Comparison of ENCODE assay signal across 22 cellular contexts in the genomic region with DNA sequence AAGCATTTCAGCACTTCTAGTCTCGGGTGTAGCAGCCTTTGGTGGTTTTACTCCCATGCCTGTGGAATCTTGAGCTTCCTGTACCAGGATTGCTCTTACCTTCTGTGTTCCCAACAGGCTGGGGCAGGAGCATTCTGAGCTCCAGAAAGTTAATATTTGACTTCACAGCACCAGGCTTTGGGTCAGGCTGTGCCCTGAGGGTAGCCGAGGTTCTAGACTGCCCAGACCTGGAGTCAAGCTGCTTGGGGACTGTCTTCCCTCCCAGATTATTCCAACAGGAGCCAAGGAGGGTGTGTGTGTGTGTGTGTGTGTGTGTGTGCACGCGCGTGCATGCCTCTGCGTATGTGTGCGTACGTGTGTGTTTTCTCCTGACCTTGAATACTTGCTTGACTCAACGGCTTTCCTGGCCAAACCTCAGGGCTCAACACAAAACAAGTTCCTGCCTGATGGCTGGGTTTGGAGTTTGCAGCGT.
DNase-seq lines count a peak whose midpoint lies in the region; ATAC-seq, FAIRE-seq and TF ChIP-seq lines count a peak whose summit lies in the region.
"Had no signal": no experiment of that assay in that cellular context is flagged by ENCODE, and none has a peak within 500 bp of the region (broad histone marks: within the 10 kb centered on the region; RNA-seq: fewer than 3 reads in every experiment).

No MANE protein-coding gene starts in this region.

- ATAC-seq in A549 (peak; percentile 15 to 19; a peak in 4 of 6 replicates), HepG2 (peak; percentile 84), sciatic nerve (peak; percentile 39), GM19395 (IDR thresholded peaks at IDR 0.05; ENCODE audit: unreplicated experiment) (no peak)
- ATAC-seq: GM12878 had no signal

- intact Hi-C loops in endothelial cell of umbilical vein (cut with micrococcal nuclease): no loop called here
- intact Hi-C loops in HepG2 (cut with micrococcal nuclease; ENCODE audit: unreplicated experiment): loop anchor here (2.0 to 5.0 kb wide), 5 partner anchors 36 to 141 kb away; a partner anchor contains a TSS
- intact Hi-C loops in sciatic nerve (cut with DNase I): no loop called here

- H3K9ac ChIP-seq in endothelial cell of umbilical vein (replicated peaks; ENCODE audit: extremely low read depth, insufficient read depth, low read length): no peak overlapping the region
- H3K9ac ChIP-seq in HepG2 (ENCODE audit: insufficient read depth, low read depth, low read length): peak overlapping the region; percentile 60

- H3K4me2 ChIP-seq in A549 (peak overlapping the region; percentile 49), endothelial cell of umbilical vein (ENCODE audit: insufficient read depth, low read length) (no peak overlapping the region), HepG2 (ENCODE audit: low read depth, low read length) (peak overlapping the region; percentile 72)

- H3K36me3 ChIP-seq in endothelial cell of umbilical vein (ENCODE audit: control insufficient read depth in 2 of 2, extremely low read depth in 1 of 2, insufficient read depth in 2 of 2, low read length in 2 of 2): peaks cover 57 to 66% of the 10 kb centered on the region in 2 experiments
- peaks cover 37 to 76% of the 10 kb centered on the region in 2 experiments for H3K36me3 ChIP-seq in HepG2 (replicated peaks in 1 of 2; ENCODE audit: control insufficient read depth in 1 of 2, insufficient read depth in 2 of 2, low read length in 2 of 2)

- 78% methylated on average over 5 of the region's 10 CpGs for WGBS in A549 (ENCODE audit: missing lambda C conversion rate)
- 6% methylated on average over 10 of the region's 10 CpGs for WGBS in HepG2 (ENCODE audit: low lambda C conversion rate)

- H3K27me3 ChIP-seq in endothelial cell of umbilical vein (ENCODE audit: control insufficient read depth in 2 of 2, insufficient read depth in 2 of 2, low read length in 2 of 2) (no peaks in the 10 kb centered on the region), HepG2 (ENCODE audit: control insufficient read depth in 1 of 2, insufficient read depth in 2 of 2, low read length in 2 of 2) (no peaks in the 10 kb centered on the region)

- dilution Hi-C loops in endothelial cell of umbilical vein (cut with MboI; ENCODE audit: extremely low pct_ligation_motif_present, low sequenced_read_pairs): no loop called here

- FAIRE-seq in A549 (lab: Jason Lieb, UNC): no peak
- no peak for FAIRE-seq in endothelial cell of umbilical vein (lab: Jason Lieb, UNC)
- peak; percentile 97 for FAIRE-seq in HepG2 (lab: Jason Lieb, UNC)
- FAIRE-seq: A204.1, GM12878, RCC 7860 had no signal

- DNase-seq in A549 (ENCODE audit: low read depth in 1 of 2, low spot score in 1 of 2) (no peak), endothelial cell of umbilical vein (ENCODE audit: low read depth, low spot score) (no peak), HepG2 (ENCODE audit: low spot score) (peak; percentile 82), sciatic nerve (ENCODE audit: low spot score) (no peak), CD1c-positive myeloid dendritic cell (ENCODE audit: extremely low spot score) (no peak), GM19240 (ENCODE audit: insufficient read length, low spot score) (no peak), NCI-H1417 treated with DMSO at 0.1 percent for 48 hours (lab: John Stamatoyannopoulos, UW) (no peak)
- DNase-seq: activated CD4-positive, CD25-positive, alpha-beta regulatory T cell; CD4-positive, alpha-beta memory T cell; erythroblast; HFFc6; hypothalamus; Karpas-422; NCI-H1694 treated with DMSO at 0.1 percent for 48 hours; NCI-H526 treated with DMSO at 0.1 percent for 48 hours; nucleus accumbens had no signal

- H4K20me1 ChIP-seq in endothelial cell of umbilical vein (replicated peaks; ENCODE audit: control insufficient read depth, extremely low read depth, insufficient read depth, low read length): no peaks in the 10 kb centered on the region
- no peaks in the 10 kb centered on the region for H4K20me1 ChIP-seq in HepG2 (ENCODE audit: insufficient read depth, low read length)

- TF ChIP-seq POLR2A in A549 (IDR thresholded peaks at IDR 0.05; ENCODE audit: low read length) (no peak), endothelial cell of umbilical vein (IDR thresholded peaks at IDR 0.05; ENCODE audit: low read depth, low read length) (no peak), HepG2 (IDR thresholded peaks at IDR 0.05; ENCODE audit: insufficient read depth in 1 of 2, low read depth in 2 of 2, low read length in 2 of 2) (peak; percentile 60 to 74)

- no TSS peak for BruUV-seq in endothelial cell of umbilical vein (replicated peaks; lab: Mats Ljungman, UMichigan)
- BruUV-seq in HepG2 (replicated peaks; lab: Mats Ljungman, UMichigan): no TSS peak

- H3K9me1 ChIP-seq in endothelial cell of umbilical vein (replicated peaks; ENCODE audit: control insufficient read depth, extremely low read depth, insufficient read depth, low read length): no peaks in the 10 kb centered on the region

- in situ Hi-C loops in HepG2 (cut with HindIII; ENCODE audit: extremely low pct_ligation_motif_present, low pct_unique_long_range_greater_than_20kb): no loop called here

- no peaks in the 10 kb centered on the region for H3K9me3 ChIP-seq in A549
- H3K9me3 ChIP-seq in endothelial cell of umbilical vein (replicated peaks; ENCODE audit: control insufficient read depth, insufficient read depth, low read length): no peaks in the 10 kb centered on the region
- H3K9me3 ChIP-seq in HepG2 (ENCODE audit: low read length): no peaks in the 10 kb centered on the region

- POLR2A ChIA-PET in A549 (lab: Yijun Ruan, JAX) (no interaction called here), endothelial cell of umbilical vein (lab: Charles Lee) (no interaction called here), HepG2 (lab: Yijun Ruan, JAX) (interaction anchor here (0.7 to 5.0 kb wide), 33 partner anchors 9 to 1111 kb away, joined by 3 to 46 read pairs (median 4); a partner anchor contains a TSS)

- H2AFZ ChIP-seq in endothelial cell of umbilical vein (ENCODE audit: low read depth, low read length) (no peak overlapping the region), HepG2 (ENCODE audit: low read length) (no peak overlapping the region)

- TF ChIP-seq CTCF in A549 (IDR thresholded peaks at IDR 0.05) (no peak), endothelial cell of umbilical vein (IDR thresholded peaks at IDR 0.05; ENCODE audit: extremely low read depth in 1 of 2, insufficient read depth in 1 of 2, low read depth in 1 of 2, low read length in 2 of 2) (no peak), HepG2 (CRISPR knock-in tag; IDR thresholded peaks at IDR 0.05) (no peak)

- CTCF ChIA-PET in A549 (lab: Yijun Ruan, JAX): interaction anchor here (0.6 to 1.3 kb wide), 3 partner anchors 62 to 113 kb away, joined by 3 to 4 read pairs (median 3); no protein-coding TSS in a partner anchor
- CTCF ChIA-PET in endothelial cell of umbilical vein (lab: Charles Lee): interaction anchor here (1.1 to 3.4 kb wide), 3 partner anchors 21 to 141 kb away, joined by 3 to 10 read pairs (median 5); a partner anchor contains a TSS
- CTCF ChIA-PET in HepG2 (lab: Yijun Ruan, JAX; ENCODE audit: low intra/inter-chr PET ratio, low total read pairs): no interaction called here

- H3K27ac ChIP-seq in A549 (peak overlapping the region; percentile 50 to 69; a peak in 5 of 6 replicates), endothelial cell of umbilical vein (ENCODE audit: insufficient read depth, low read depth, low read length) (no peak overlapping the region), HepG2 (ENCODE audit: extremely low read length, insufficient read depth, low read length) (peak overlapping the region; percentile 90)
- H3K27ac ChIP-seq: HL-60 had no signal

- TF ChIP-seq RAD21 in A549 (conservative IDR thresholded peaks at IDR 0.05 in 1 of 2, IDR thresholded peaks at IDR 0.05 in 1 of 2): no peak
- no peak for TF ChIP-seq RAD21 in HepG2 (CRISPR knock-in tag; IDR thresholded peaks at IDR 0.05)

- H3K4me3 ChIP-seq in A549: no peak overlapping the region
- no peak overlapping the region for H3K4me3 ChIP-seq in endothelial cell of umbilical vein (replicated peaks in 1 of 3; ENCODE audit: insufficient read depth in 1 of 3, low read depth in 1 of 3, low read length in 3 of 3)
- peak overlapping the region in 1 of 3 experiments; percentile 45; a peak in 2 of 6 replicates for H3K4me3 ChIP-seq in HepG2 (replicated peaks in 1 of 3; ENCODE audit: insufficient read depth in 1 of 3, low read depth in 2 of 3, low read length in 3 of 3)
- H3K4me3 ChIP-seq: GM12878, lung had no signal

- H3K79me2 ChIP-seq in endothelial cell of umbilical vein (ENCODE audit: control insufficient read depth, insufficient read depth, low read length) (peaks cover 51% of the 10 kb centered on the region), HepG2 (ENCODE audit: insufficient read depth, low read length) (peaks cover 17% of the 10 kb centered on the region)

- TF ChIP-seq EP300 in A549 (IDR thresholded peaks at IDR 0.05) (no peak), HepG2 (IDR thresholded peaks at IDR 0.05; ENCODE audit: low read depth in 2 of 2, low read length in 2 of 2) (no peak), HepG2 (CRISPR knock-in tag; IDR thresholded peaks at IDR 0.05; ENCODE audit: borderline replicate concordance) (no peak)

- H3K4me1 ChIP-seq in A549 (peaks cover 29% of the 10 kb centered on the region), endothelial cell of umbilical vein (ENCODE audit: control insufficient read depth, extremely low read depth, insufficient read depth, low read length) (peaks cover 4% of the 10 kb centered on the region), HepG2 (ENCODE audit: insufficient read depth, low read length) (peaks cover 74% of the 10 kb centered on the region)

TF ChIP-seq in endothelial cell of umbilical vein, 7 proteins besides CTCF, POLR2A, EP300 and RAD21:
- no peak for TF ChIP-seq GATA2 (IDR thresholded peaks at IDR 0.05; ENCODE audit: insufficient read depth, insufficient read length, low read depth, low read length)
- peak; percentile 4 for TF ChIP-seq POLR2AphosphoS5 (IDR thresholded peaks at IDR 0.05; ENCODE audit: insufficient read depth, low read depth, low read length)

Comparison
In these comparisons a context has a peak if more than half of its experiments do, and no peak if none do; other contexts are left out.
1. POLR2A ChIP-seq: peak in HepG2 (2 of 2); none in A549 (single experiment) and endothelial cell of umbilical vein (single experiment).